Comparison of ENCODE assay signal across 20 cellular contexts in genomic region chr12:74476234-74476633, GRCh38.
"Had no signal": no experiment of that assay in that cellular context is flagged by ENCODE, and none has a peak within 500 bp of the region (broad histone marks: within the 10 kb centered on the region; RNA-seq: fewer than 3 reads in every experiment).

No MANE protein-coding gene starts in this region.

- ATAC-seq: foreskin keratinocyte, gastroesophageal sphincter, heart left ventricle, left cardiac atrium, lower lobe of right lung, mucosa of descending colon had no signal

- H3K36me3 ChIP-seq: esophagus muscularis mucosa, gastroesophageal sphincter, heart left ventricle, left ventricle myocardium inferior, lower lobe of right lung had no signal

- FAIRE-seq: endothelial cell of umbilical vein, islet of Langerhans, keratinocyte had no signal

- DNase-seq: dermis blood vessel endothelial cell; dorsolateral prefrontal cortex; effector CD4-positive, alpha-beta T cell; effector memory CD4-positive, alpha-beta T cell; foreskin keratinocyte; heart left ventricle; left cardiac atrium; left ventricle myocardium inferior; lower lobe of right lung; mesenchymal stem cell; mucosa of descending colon; naive B cell had no signal

- H3K27ac Mint-ChIP-seq: mesothelial cell of epicardium, naive B cell had no signal

- H3K4me3 ChIP-seq: coronary artery, dorsolateral prefrontal cortex, esophagus muscularis mucosa, gastroesophageal sphincter, heart left ventricle, hepatocyte, left ventricle myocardium inferior, lower lobe of right lung, mucosa of descending colon had no signal

- H3K27me3 ChIP-seq: dorsolateral prefrontal cortex, esophagus muscularis mucosa, foreskin keratinocyte, gastroesophageal sphincter, hepatocyte had no signal

- H3K9me3 Mint-ChIP-seq: mesothelial cell of epicardium, naive B cell had no signal

- H3K4me1 Mint-ChIP-seq: mesothelial cell of epicardium, naive B cell had no signal

- H3K27ac ChIP-seq: coronary artery, dorsolateral prefrontal cortex, esophagus muscularis mucosa, foreskin keratinocyte, gastroesophageal sphincter, heart left ventricle, hepatocyte, left ventricle myocardium inferior, lower lobe of right lung had no signal

- H3K4me3 Mint-ChIP-seq: mesothelial cell of epicardium, naive B cell had no signal

- H3K36me3 Mint-ChIP-seq: mesothelial cell of epicardium, naive B cell had no signal

- H3K4me1 ChIP-seq: esophagus muscularis mucosa, foreskin keratinocyte, gastroesophageal sphincter, heart left ventricle, left ventricle myocardium inferior, lower lobe of right lung had no signal

- H3K9me3 ChIP-seq: esophagus muscularis mucosa, gastroesophageal sphincter, heart left ventricle, left ventricle myocardium inferior, lower lobe of right lung, mucosa of descending colon had no signal
